In the genomic region with DNA sequence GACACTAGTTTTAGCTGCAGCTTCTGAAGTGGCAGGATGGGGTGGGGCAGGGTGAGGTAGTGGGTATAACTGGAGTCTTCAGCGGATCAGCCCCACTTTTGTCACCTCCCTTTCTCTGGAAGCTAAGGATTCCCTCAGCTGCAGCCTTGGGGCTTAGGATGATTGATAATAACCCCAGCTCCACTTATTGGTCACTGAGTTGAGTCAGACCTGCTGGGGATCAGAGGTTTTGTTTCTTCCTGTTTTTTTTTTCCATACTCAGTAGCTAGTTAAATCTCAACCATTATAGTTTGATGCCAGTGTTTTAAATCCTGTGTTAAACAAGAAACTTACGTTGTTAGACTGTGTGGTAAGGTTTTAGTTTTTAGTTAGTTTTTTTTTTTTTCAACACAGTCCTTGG, we compare ENCODE assay signal across 1 cellular context.
TF ChIP-seq lines count a peak whose summit lies in the region.

No MANE protein-coding gene starts in this region.

TF ChIP-seq in WTC11, 78 proteins besides CTCF, POLR2A, EP300 and RAD21 (continued from another document):
- TF ChIP-seq, protein P1, sequence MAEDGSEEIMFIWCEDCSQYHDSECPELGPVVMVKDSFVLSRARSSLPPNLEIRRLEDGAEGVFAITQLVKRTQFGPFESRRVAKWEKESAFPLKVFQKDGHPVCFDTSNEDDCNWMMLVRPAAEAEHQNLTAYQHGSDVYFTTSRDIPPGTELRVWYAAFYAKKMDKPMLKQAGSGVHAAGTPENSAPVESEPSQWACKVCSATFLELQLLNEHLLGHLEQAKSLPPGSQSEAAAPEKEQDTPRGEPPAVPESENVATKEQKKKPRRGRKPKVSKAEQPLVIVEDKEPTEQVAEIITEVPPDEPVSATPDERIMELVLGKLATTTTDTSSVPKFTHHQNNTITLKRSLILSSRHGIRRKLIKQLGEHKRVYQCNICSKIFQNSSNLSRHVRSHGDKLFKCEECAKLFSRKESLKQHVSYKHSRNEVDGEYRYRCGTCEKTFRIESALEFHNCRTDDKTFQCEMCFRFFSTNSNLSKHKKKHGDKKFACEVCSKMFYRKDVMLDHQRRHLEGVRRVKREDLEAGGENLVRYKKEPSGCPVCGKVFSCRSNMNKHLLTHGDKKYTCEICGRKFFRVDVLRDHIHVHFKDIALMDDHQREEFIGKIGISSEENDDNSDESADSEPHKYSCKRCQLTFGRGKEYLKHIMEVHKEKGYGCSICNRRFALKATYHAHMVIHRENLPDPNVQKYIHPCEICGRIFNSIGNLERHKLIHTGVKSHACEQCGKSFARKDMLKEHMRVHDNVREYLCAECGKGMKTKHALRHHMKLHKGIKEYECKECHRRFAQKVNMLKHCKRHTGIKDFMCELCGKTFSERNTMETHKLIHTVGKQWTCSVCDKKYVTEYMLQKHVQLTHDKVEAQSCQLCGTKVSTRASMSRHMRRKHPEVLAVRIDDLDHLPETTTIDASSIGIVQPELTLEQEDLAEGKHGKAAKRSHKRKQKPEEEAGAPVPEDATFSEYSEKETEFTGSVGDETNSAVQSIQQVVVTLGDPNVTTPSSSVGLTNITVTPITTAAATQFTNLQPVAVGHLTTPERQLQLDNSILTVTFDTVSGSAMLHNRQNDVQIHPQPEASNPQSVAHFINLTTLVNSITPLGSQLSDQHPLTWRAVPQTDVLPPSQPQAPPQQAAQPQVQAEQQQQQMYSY (CRISPR knock-in tag; IDR thresholded peaks at IDR 0.05) = no peak
- no peak for TF ChIP-seq ZNF317 (CRISPR knock-in tag; IDR thresholded peaks at IDR 0.05; ENCODE audit: borderline replicate concordance, low read depth)
TF ChIP-seq in WTC11: peak in this region for 0.
